ENCODE assay signal across 25 cellular contexts in genomic region chr5:79146352-79146751, GRCh38. TPM values are rescaled to one million over a fixed set of nuclear protein-coding genes. Genes with fewer than 3 reads are reported as not detected.
DNase-seq lines count a peak whose midpoint lies in the region; ATAC-seq and TF ChIP-seq lines count a peak whose summit lies in the region.
"Had no signal": no experiment of that assay in that cellular context is flagged by ENCODE, and none has a peak within 500 bp of the region (broad histone marks: within the 10 kb centered on the region; RNA-seq: fewer than 3 reads in every experiment).

No MANE protein-coding gene starts in this region.

- in situ Hi-C loops in mammary epithelial cell (cut with MboI; ENCODE audit: low sequenced_read_pairs in 2 of 2) = no loop called here

- H3K36me3 ChIP-seq in HCT116 (ENCODE audit: control insufficient read depth in 1 of 2, insufficient read depth in 2 of 2, low read length in 2 of 2) = no peaks in the 10 kb centered on the region
- H3K36me3 ChIP-seq in mammary epithelial cell (ENCODE audit: insufficient read depth, low read length) = no peaks in the 10 kb centered on the region

- no peak for TF ChIP-seq RAD21 in HCT116 (IDR thresholded peaks at IDR 0.05; ENCODE audit: low read depth)

- POLR2A ChIA-PET in HCT116 (lab: Charles Lee) = no interaction called here

- BruUV-seq in HCT116 (replicated peaks; lab: Mats Ljungman, UMichigan) (no TSS peak), mammary epithelial cell (replicated peaks; lab: Mats Ljungman, UMichigan) (no TSS peak)

- ATAC-seq in HCT116 (no peak), HG02759 (IDR thresholded peaks at IDR 0.05; ENCODE audit: unreplicated experiment) (no peak)
- ATAC-seq: activated CD8-positive, alpha-beta T cell treated with anti-CD3 and anti-CD28 coated beads, Interleukin-2, amount 10 ng/mL, durations not matched to agents 7 days and 5 days; GM12878 had no signal

- TF ChIP-seq CTCF in HCT116 (IDR thresholded peaks at IDR 0.05 in 2 of 3, conservative IDR thresholded peaks at IDR 0.05 in 1 of 3; ENCODE audit: borderline replicate concordance in 1 of 3, insufficient read depth in 1 of 3, low read depth in 2 of 3, low read length in 2 of 3) (no peak), mammary epithelial cell (conservative IDR thresholded peaks at IDR 0.05 in 1 of 2, IDR thresholded peaks at IDR 0.05 in 1 of 2; ENCODE audit: extremely low read depth in 1 of 2, insufficient read depth in 1 of 2, low read depth in 1 of 2, low read length in 2 of 2) (no peak), fibroblast of villous mesenchyme (IDR thresholded peaks at IDR 0.05; ENCODE audit: insufficient read depth, low read depth, low read length) (no peak)

- RAD21 ChIA-PET in HCT116 (lab: Charles Lee; ENCODE audit: low non-redundant PET in 1 of 2, low total read pairs in 2 of 2, uncharacterized antibody in 2 of 2, unreplicated experiment in 2 of 2) = no interaction called here

- peak; percentile 10 for DNase-seq in AG08395 (ENCODE audit: low spot score)
- no peak for DNase-seq in HCT116 (ENCODE audit: low read depth, low spot score)
- peak; percentile 88 for DNase-seq in mammary epithelial cell
- peak; percentile 43 for DNase-seq in fibroblast of villous mesenchyme (ENCODE audit: low read depth)
- DNase-seq in cerebellar cortex (ENCODE audit: low spot score) = no peak
- no peak for DNase-seq in activated naive CD4-positive, alpha-beta T cell (lab: John Stamatoyannopoulos, UW)
- DNase-seq in SHP77 (lab: John Stamatoyannopoulos, UW) = no peak
- DNase-seq: activated CD4-positive, CD25-positive, alpha-beta regulatory T cell; activated CD8-positive, alpha-beta T cell treated with anti-CD3 and anti-CD28 coated beads, Interleukin-2, amount 10 ng/mL, durations not matched to agents 7 days and 5 days; activated naive CD4-positive, alpha-beta T cell treated with Interleukin-2 at 50 U/mL for 16 hours; activated T-cell treated with anti-CD3 and anti-CD28 coated beads, Interleukin-2, amount 50 U/mL, for 1 hour; GF-D8; hypothalamus; KG1; kidney; NCI-H187 treated with DMSO at 0.1 percent for 48 hours; NCI-H2227 treated with DMSO at 0.1 percent for 48 hours; NCI-H82; stimulated activated CD4-positive, alpha-beta T cell treated with anti-CD3 and anti-CD28 coated beads, Interleukin-15, amount 100 ng/mL, for 24 hours; substantia nigra had no signal

- peaks cover 13 to 23% of the 10 kb centered on the region in 2 experiments for H3K4me1 ChIP-seq in HCT116 (ENCODE audit: control insufficient read depth in 1 of 2, insufficient read depth in 2 of 2, low read length in 2 of 2)
- peaks cover 16% of the 10 kb centered on the region for H3K4me1 ChIP-seq in mammary epithelial cell (ENCODE audit: insufficient read depth, low read length)

- 3% methylated on average over 3 of the region's 3 CpGs for WGBS in mammary epithelial cell (ENCODE audit: low coverage, missing lambda C conversion rate)

- H3K9ac ChIP-seq in HCT116 (ENCODE audit: low read length) = no peak overlapping the region
- H3K9ac ChIP-seq in mammary epithelial cell (ENCODE audit: insufficient read depth, low read length) = no peak overlapping the region

- no peaks in the 10 kb centered on the region for H3K27me3 ChIP-seq in HCT116 (ENCODE audit: insufficient read depth, low read length)
- no peaks in the 10 kb centered on the region for H3K27me3 ChIP-seq in mammary epithelial cell (ENCODE audit: insufficient read depth, low read length)

- H3K9me2 ChIP-seq in HCT116 (ENCODE audit: insufficient read depth) = no peaks in the 10 kb centered on the region

- intact Hi-C loops in HCT116 (cut with micrococcal nuclease) (loop anchor here (10.0 kb wide), 1 partner anchor 88 kb away; the partner anchor contains the start of gene JMY), mammary epithelial cell (cut with micrococcal nuclease) (no loop called here)

- CTCF ChIA-PET in HCT116 (lab: Charles Lee) = interaction anchor here (0.9 to 1.8 kb wide), 2 partner anchors 12 to 14 kb away, joined by 3 to 6 read pairs; no protein-coding TSS in a partner anchor
- CTCF ChIA-PET in mammary epithelial cell (lab: Charles Lee; ENCODE audit: low non-redundant PET) = interaction anchor here (0.8 kb wide), 1 partner anchor 13 kb away, joined by 5 read pairs; no protein-coding TSS in a partner anchor

- H3K79me2 ChIP-seq in HCT116 (ENCODE audit: insufficient read depth, low read length) = no peaks in the 10 kb centered on the region
- no peaks in the 10 kb centered on the region for H3K79me2 ChIP-seq in mammary epithelial cell (ENCODE audit: insufficient read depth, low read length)

- H3K4me3 ChIP-seq in HCT116 (replicated peaks in 1 of 2; ENCODE audit: low read depth in 1 of 2, low read length in 2 of 2) = no peak overlapping the region
- no peak overlapping the region for H3K4me3 ChIP-seq in mammary epithelial cell (replicated peaks in 1 of 3; ENCODE audit: insufficient read depth in 1 of 3, low read depth in 2 of 3, low read length in 3 of 3)
- no peak overlapping the region for H3K4me3 ChIP-seq in fibroblast of villous mesenchyme (ENCODE audit: low read depth, low read length)
- H3K4me3 ChIP-seq: GM12878 had no signal

- H4K20me1 ChIP-seq in HCT116 (ENCODE audit: insufficient read depth) (no peaks in the 10 kb centered on the region), mammary epithelial cell (ENCODE audit: insufficient read depth, low read length) (no peaks in the 10 kb centered on the region)

- H2AFZ ChIP-seq in HCT116 (ENCODE audit: low read depth, low read length, poor library complexity, severe bottlenecking) (peak overlapping the region; percentile 51), mammary epithelial cell (ENCODE audit: low read depth, low read length) (no peak overlapping the region)

- dilution Hi-C loops in mammary epithelial cell (cut with HindIII; ENCODE audit: low sequenced_read_pairs) = no loop called here

- no peak overlapping the region for H3K27ac ChIP-seq in HCT116 (ENCODE audit: low read depth, low read length)
- no peak overlapping the region for H3K27ac ChIP-seq in mammary epithelial cell (ENCODE audit: insufficient read depth, low read depth, low read length)

- no peak for TF ChIP-seq POLR2A in HCT116 (IDR thresholded peaks at IDR 0.05; ENCODE audit: borderline replicate concordance, extremely low read depth, insufficient read depth, insufficient read length)

- H3K9me3 ChIP-seq in HCT116 (ENCODE audit: control insufficient read depth in 1 of 2, insufficient read depth in 1 of 2, low read depth in 1 of 2, low read length in 2 of 2) (no peaks in the 10 kb centered on the region), mammary epithelial cell (replicated peaks; ENCODE audit: insufficient read depth, low read length) (no peaks in the 10 kb centered on the region)

- H3K4me2 ChIP-seq in HCT116 (ENCODE audit: low read length) = no peak overlapping the region
- peak overlapping the region; percentile 31 for H3K4me2 ChIP-seq in mammary epithelial cell (ENCODE audit: insufficient read depth, low read depth, low read length)

TF ChIP-seq in HCT116, 20 proteins besides CTCF, POLR2A, EP300 and RAD21:
- no peak for TF ChIP-seq ELF1 (IDR thresholded peaks at IDR 0.05; ENCODE audit: borderline replicate concordance, low read depth)
- no peak for TF ChIP-seq SP1 (IDR thresholded peaks at IDR 0.05; ENCODE audit: low read depth)

RNA-seq across cellular contexts. Expression of gene BHMT, which starts 34.7 kb away (rescaled TPM):
- total RNA-seq in HCT116 (2021; ENCODE audit: unreplicated experiment) (0.44 TPM), mammary epithelial cell (not detected), fibroblast of villous mesenchyme (under 0.01 and 0.86 TPM in 2 replicates)
- not detected in 2 replicates for polyA plus RNA-seq in HCT116 (2012)
- not detected for polyA plus RNA-seq in mammary epithelial cell
- not detected for polyA minus RNA-seq in mammary epithelial cell
- total RNA-seq: A673; activated CD8-positive, alpha-beta T cell treated with anti-CD3 and anti-CD28 coated beads, Interleukin-2, amount 10 ng/mL, durations not matched to agents 7 days and 5 days; myocyte; SK-MEL-5 had no signal
- polyA plus RNA-seq: GM12878 had no signal

Comparison
In these comparisons a context has a peak if more than half of its experiments do, and no peak if none do; other contexts are left out.
1. DNase-seq: peak in AG08395 (single experiment), mammary epithelial cell (single experiment) and fibroblast of villous mesenchyme (single experiment); none in HCT116 (single experiment), cerebellar cortex (single experiment), activated naive CD4-positive, alpha-beta T cell (0 of 4) and SHP77 (0 of 2).